ENCODE assay signal across 17 cellular contexts in the genomic region with DNA sequence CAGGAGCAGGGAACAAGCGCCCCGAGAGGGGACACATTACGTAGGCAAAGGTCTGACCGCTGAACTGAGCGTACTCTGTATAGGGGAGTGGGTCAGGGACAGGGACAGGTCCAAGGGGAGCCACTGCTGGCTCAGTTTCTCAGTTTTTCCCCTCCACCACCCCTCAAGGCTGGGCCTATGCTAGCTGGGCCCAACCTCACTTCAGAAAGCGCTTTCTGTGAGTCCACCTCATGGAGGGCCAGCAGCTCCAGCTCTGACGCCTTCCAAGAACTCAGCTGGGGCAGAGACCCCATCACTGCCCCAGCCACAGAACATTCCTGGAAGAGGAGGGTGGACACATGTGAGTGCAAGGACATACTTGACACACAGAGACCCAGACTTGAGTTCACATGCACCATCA.
"Had no signal": no experiment of that assay in that cellular context is flagged by ENCODE, and none has a peak within 500 bp of the region (broad histone marks: within the 10 kb centered on the region; RNA-seq: fewer than 3 reads in every experiment).

No MANE protein-coding gene starts in this region.

- DNase-seq: activated gamma-delta T cell treated with Interleukin-2 at 50 U/mL for 16 hours; activated T-cell treated with anti-CD3 and anti-CD28 coated beads, Interleukin-2, amount 50 U/mL, for 48 hours; amniotic stem cell; effector memory CD8-positive, alpha-beta T cell; foreskin melanocyte; naive B cell; retina; stimulated activated naive CD8-positive, alpha-beta T cell treated with anti-CD3 and anti-CD28 coated beads, Interleukin-15, amount 100 ng/mL, for 72 hours; T-cell; T1000 had no signal

- H3K9ac ChIP-seq: parathyroid adenoma had no signal

- H3K4me1 ChIP-seq: body of pancreas, parathyroid adenoma had no signal

- H3K36me3 ChIP-seq: thoracic aorta had no signal

- H3K27me3 ChIP-seq: body of pancreas had no signal

- H3K27ac ChIP-seq: body of pancreas, epithelial cell of prostate, parathyroid adenoma, SK-N-MC, skin epidermis, thoracic aorta had no signal

- H3K9me3 ChIP-seq: body of pancreas, thoracic aorta had no signal

- ATAC-seq: activated CD4-positive, CD25-positive, alpha-beta regulatory T cell treated with anti-CD3 and anti-CD28 coated beads, Interleukin-2, amount 50 U/mL, for 24 hours; body of pancreas; effector memory CD8-positive, alpha-beta T cell; stimulated activated naive CD8-positive, alpha-beta T cell treated with anti-CD3 and anti-CD28 coated beads, Interleukin-15, amount 100 ng/mL, for 72 hours; T-cell had no signal

- H3K4me3 ChIP-seq: body of pancreas, SK-N-MC, skin epidermis, thoracic aorta had no signal
